8 cellular contexts compared by ENCODE assay signal in the genomic region with DNA sequence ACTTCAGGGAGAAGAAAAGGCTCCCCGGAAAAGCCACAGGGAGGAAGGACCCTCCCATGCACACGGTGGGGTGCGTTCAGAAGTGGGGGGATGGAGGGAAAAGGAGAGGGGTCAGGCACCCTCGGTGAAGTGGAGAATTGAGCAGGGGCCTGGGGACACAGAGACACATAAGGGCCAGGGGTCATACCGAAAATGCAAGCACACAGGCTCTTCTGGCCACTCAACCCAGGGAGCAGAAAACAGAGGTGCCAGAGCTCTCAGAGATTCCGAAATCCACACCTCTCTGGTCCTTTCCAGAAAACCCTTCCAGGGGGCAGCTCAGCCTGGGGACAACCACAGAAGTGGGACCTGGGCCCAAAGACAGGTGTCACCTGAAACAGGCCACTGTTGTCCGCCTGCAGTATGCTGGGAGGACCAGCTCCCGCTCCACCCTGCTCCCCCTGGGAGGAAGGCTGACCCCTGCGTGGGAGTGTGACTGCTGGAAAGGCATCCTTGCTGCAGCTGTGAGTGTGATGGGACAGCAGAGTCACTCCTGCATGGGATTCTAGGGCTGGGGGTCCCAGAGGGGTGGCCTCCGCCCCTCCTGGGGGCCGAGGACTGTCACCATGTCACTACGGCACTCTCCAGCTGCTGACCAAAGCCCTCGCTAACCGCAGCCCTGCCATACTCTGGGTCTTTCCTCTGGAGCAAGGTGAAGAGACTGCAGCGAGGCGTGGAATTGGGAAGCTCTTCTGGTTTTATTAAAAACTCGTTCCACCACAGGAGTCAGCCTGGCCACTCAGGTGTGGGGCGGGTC.
DNase-seq lines count a peak whose midpoint lies in the region; ATAC-seq and TF ChIP-seq lines count a peak whose summit lies in the region.

No MANE protein-coding gene starts in this region.

- H3K27me3 ChIP-seq in duodenal mucosa (ENCODE audit: control insufficient read depth in 1 of 2, insufficient read depth in 2 of 2, low read length in 2 of 2) (no peaks in the 10 kb centered on the region), mucosa of rectum (ENCODE audit: control insufficient read depth in 2 of 2, insufficient read depth in 2 of 2, low read length in 2 of 2) (no peaks in the 10 kb centered on the region)

- H3K36me3 Mint-ChIP-seq in activated naive CD4-positive, alpha-beta T cell treated with anti-CD3 and anti-CD28 coated beads, Interleukin-2, amount 10 ng/mL, durations not matched to agents 7 days and 5 days, result peaks cover 12% of the 10 kb centered on the region
- H3K36me3 Mint-ChIP-seq in type B pancreatic cell, result peaks cover 8% of the 10 kb centered on the region

- peaks cover 40% of the 10 kb centered on the region for H3K27me3 Mint-ChIP-seq in activated naive CD4-positive, alpha-beta T cell treated with anti-CD3 and anti-CD28 coated beads, Interleukin-2, amount 10 ng/mL, durations not matched to agents 7 days and 5 days
- H3K27me3 Mint-ChIP-seq in type B pancreatic cell, result no peaks in the 10 kb centered on the region

- peaks cover 7 to 9% of the 10 kb centered on the region in 2 donors for H3K36me3 ChIP-seq in duodenal mucosa (ENCODE audit: control insufficient read depth in 1 of 2, insufficient read depth in 2 of 2, low read length in 2 of 2)
- peaks cover 0 to 8% of the 10 kb centered on the region in 2 donors for H3K36me3 ChIP-seq in mucosa of rectum (ENCODE audit: control insufficient read depth in 2 of 2, insufficient read depth in 2 of 2, low read length in 2 of 2)

- H3K4me3 ChIP-seq in duodenal mucosa (ENCODE audit: low read depth in 1 of 2, low read length in 2 of 2) (peak overlapping the region; percentile 53 to 67), mucosa of rectum (ENCODE audit: low read length in 2 of 2) (peak overlapping the region; percentile 62 to 69)

- no peaks in the 10 kb centered on the region for H3K9me3 ChIP-seq in duodenal mucosa (ENCODE audit: control insufficient read depth in 1 of 2, low read length in 2 of 2)
- H3K9me3 ChIP-seq in mucosa of rectum (ENCODE audit: control insufficient read depth in 2 of 2, low read length in 2 of 2), result no peaks in the 10 kb centered on the region

- peak overlapping the region; percentile 58 to 75 for H3K9ac ChIP-seq in duodenal mucosa (ENCODE audit: low read depth in 1 of 2, low read length in 2 of 2)
- peak overlapping the region; percentile 53 to 79 for H3K9ac ChIP-seq in mucosa of rectum (ENCODE audit: low read depth in 1 of 2, low read length in 2 of 2)

- TF ChIP-seq CTCF in type B pancreatic cell (conservative IDR thresholded peaks at IDR 0.05), result no peak

- no peak overlapping the region for H3K27ac ChIP-seq in duodenal mucosa (ENCODE audit: low read depth, low read length)
- peak overlapping the region in 1 of 2 donors; percentile 63 for H3K27ac ChIP-seq in mucosa of rectum (ENCODE audit: low read depth in 2 of 2, low read length in 2 of 2)

- H3K4me1 ChIP-seq in duodenal mucosa (ENCODE audit: control insufficient read depth in 1 of 2, insufficient read depth in 2 of 2, low read length in 2 of 2) (peaks cover 17 to 19% of the 10 kb centered on the region in 2 donors), mucosa of rectum (ENCODE audit: control insufficient read depth in 2 of 2, insufficient read depth in 2 of 2, low read length in 2 of 2) (peaks cover 19 to 33% of the 10 kb centered on the region in 2 donors)

- ATAC-seq in left lobe of liver, result no peak

- no peak for DNase-seq in activated naive CD4-positive, alpha-beta T cell treated with anti-CD3 and anti-CD28 coated beads, Interleukin-2, amount 10 ng/mL, durations not matched to agents 7 days and 5 days
- DNase-seq in activated naive CD4-positive, alpha-beta T cell treated with Interleukin-2 at 50 U/mL for 16 hours, result no peak
- DNase-seq in type B pancreatic cell (ENCODE audit: extremely low spot score, unreplicated experiment) (no peak), left lobe of liver (ENCODE audit: low spot score) (no peak), DMS 273 (lab: John Stamatoyannopoulos, UW; ENCODE audit: unreplicated experiment) (no peak)
- DNase-seq in effector CD4-positive, alpha-beta T cell, result no peak

- no peaks in the 10 kb centered on the region for H3K9me3 Mint-ChIP-seq in activated naive CD4-positive, alpha-beta T cell treated with anti-CD3 and anti-CD28 coated beads, Interleukin-2, amount 10 ng/mL, durations not matched to agents 7 days and 5 days
- no peaks in the 10 kb centered on the region for H3K9me3 Mint-ChIP-seq in type B pancreatic cell

- peaks cover 8% of the 10 kb centered on the region for H3K4me1 Mint-ChIP-seq in activated naive CD4-positive, alpha-beta T cell treated with anti-CD3 and anti-CD28 coated beads, Interleukin-2, amount 10 ng/mL, durations not matched to agents 7 days and 5 days
- H3K4me1 Mint-ChIP-seq in type B pancreatic cell (ENCODE audit: unreplicated experiment), result peaks cover 48% of the 10 kb centered on the region

- H3K27ac Mint-ChIP-seq in activated naive CD4-positive, alpha-beta T cell treated with anti-CD3 and anti-CD28 coated beads, Interleukin-2, amount 10 ng/mL, durations not matched to agents 7 days and 5 days, result peak overlapping the region; percentile 68
- peak overlapping the region; percentile 91 for H3K27ac Mint-ChIP-seq in type B pancreatic cell

- CTCF ChIA-PET in activated naive CD4-positive, alpha-beta T cell treated with anti-CD3 and anti-CD28 coated beads, Interleukin-2, amount 10 ng/mL, durations not matched to agents 7 days and 5 days (lab: Charles Lee), result interaction anchor here (1.6 kb wide), 1 partner anchor 9 kb away, joined by 3 read pairs; no protein-coding TSS in a partner anchor

- H3K4me3 Mint-ChIP-seq in activated naive CD4-positive, alpha-beta T cell treated with anti-CD3 and anti-CD28 coated beads, Interleukin-2, amount 10 ng/mL, durations not matched to agents 7 days and 5 days, result peak overlapping the region; percentile 57
- peak overlapping the region; percentile 86 for H3K4me3 Mint-ChIP-seq in type B pancreatic cell
